18 cellular contexts compared by ENCODE assay signal in the genomic region with DNA sequence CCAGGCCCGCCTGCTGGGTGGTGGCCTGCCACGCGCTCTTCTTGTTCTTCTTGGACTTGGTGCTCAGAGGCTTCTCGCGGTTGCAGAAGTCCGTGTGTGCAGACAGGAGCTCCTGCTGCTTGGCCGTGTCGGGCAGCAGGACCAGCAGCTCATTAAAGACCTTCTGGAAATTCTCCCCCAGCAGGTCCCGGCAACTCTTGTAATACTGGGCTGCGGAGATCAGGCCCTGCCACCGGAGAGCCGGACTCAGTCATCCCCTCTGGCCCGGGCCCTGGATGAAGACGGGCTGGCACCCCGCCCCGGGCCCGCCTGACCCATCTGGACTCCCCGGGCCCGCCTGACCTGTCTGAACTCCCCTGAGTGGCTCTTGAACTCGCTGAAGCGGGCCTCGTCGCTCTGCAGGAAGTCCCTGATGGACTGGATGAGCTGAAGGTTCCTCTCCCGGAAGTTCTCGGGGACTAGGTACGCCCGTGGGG. TPM values are rescaled to one million over a fixed set of nuclear protein-coding genes. Genes with fewer than 3 reads are reported as not detected.
A peak's percentile ranks its signal among the peaks of the same experiment; 100 is the strongest.
DNase-seq lines count a peak whose midpoint lies in the region; ATAC-seq, FAIRE-seq and TF ChIP-seq lines count a peak whose summit lies in the region.
"Had no signal": no experiment of that assay in that cellular context is flagged by ENCODE, and none has a peak within 500 bp of the region (broad histone marks: within the 10 kb centered on the region; RNA-seq: fewer than 3 reads in every experiment).

No MANE protein-coding gene starts in this region.

- TSS peak; percentile 63 for BruUV-seq in GM12878 (replicated peaks; lab: Mats Ljungman, UMichigan)

- POLR2A ChIA-PET in GM12878 (lab: Charles Lee) = no interaction called here

- no peak overlapping the region for H3K4me3 Mint-ChIP-seq in HFFc6
- no peak overlapping the region for H3K4me3 Mint-ChIP-seq in natural killer cell
- H3K4me3 Mint-ChIP-seq: B cell; CD4-positive, CD25-positive, alpha-beta regulatory T cell had no signal

- intact Hi-C loops in GM12878 (cut with micrococcal nuclease; ENCODE audit: unreplicated experiment) = no loop called here
- intact Hi-C loops in natural killer cell (cut with micrococcal nuclease) = no loop called here

- TF ChIP-seq CTCF in HFFc6 (IDR thresholded peaks at IDR 0.05) (no peak), GM12878 (IDR thresholded peaks at IDR 0.05 in 2 of 3, conservative IDR thresholded peaks at IDR 0.05 in 1 of 3; ENCODE audit: control insufficient read depth in 2 of 3, extremely low read depth in 1 of 3, insufficient read depth in 1 of 3, low read depth in 3 of 3, low read length in 3 of 3) (no peak), fibroblast of lung (conservative IDR thresholded peaks at IDR 0.05 in 1 of 2, IDR thresholded peaks at IDR 0.05 in 1 of 2; ENCODE audit: low read depth in 1 of 2, low read length in 2 of 2) (no peak), natural killer cell (IDR thresholded peaks at IDR 0.05) (no peak)

- H4K20me1 ChIP-seq in GM12878 (ENCODE audit: control insufficient read depth, insufficient read depth) = peaks cover 3% of the 10 kb centered on the region
- H4K20me1 ChIP-seq in fibroblast of lung (ENCODE audit: control insufficient read depth, extremely low read depth, insufficient read depth, low read length) = no peaks in the 10 kb centered on the region

- H3K4me3 ChIP-seq in GM12878 = no peak overlapping the region
- no peak overlapping the region for H3K4me3 ChIP-seq in fibroblast of lung (replicated peaks in 1 of 4; ENCODE audit: control extremely low read depth in 1 of 4, insufficient read depth in 1 of 4, low read depth in 3 of 4, low read length in 4 of 4)
- H3K4me3 ChIP-seq in urinary bladder (ENCODE audit: low read depth, low read length) = no peak overlapping the region
- H3K4me3 ChIP-seq: SJSA1 had no signal

- H3K4me1 ChIP-seq in GM12878 (ENCODE audit: control insufficient read depth, insufficient read depth, low read length) (peaks cover 4% of the 10 kb centered on the region), fibroblast of lung (ENCODE audit: control insufficient read depth, extremely low read depth, insufficient read depth, low read length) (peaks cover 8% of the 10 kb centered on the region), urinary bladder (ENCODE audit: insufficient read depth) (no peaks in the 10 kb centered on the region)

- H3K36me3 Mint-ChIP-seq in HFFc6 (ENCODE audit: low read depth) (peaks cover 10% of the 10 kb centered on the region; the same call in 1 of the 2 replicates), natural killer cell (no peaks in the 10 kb centered on the region)
- H3K36me3 Mint-ChIP-seq in activated naive CD4-positive, alpha-beta T cell treated with anti-CD3 and anti-CD28 coated beads, Interleukin-2, amount 50 U/mL, for 72 hours = peaks cover 0 to 6% of the 10 kb centered on the region in 2 donors

- no peak for FAIRE-seq in GM12878 (lab: Jason Lieb, UNC)

- no peak for TF ChIP-seq RAD21 in GM12878 (IDR thresholded peaks at IDR 0.05; ENCODE audit: insufficient read depth, low read depth, low read length)

- H3K4me2 ChIP-seq in GM12878 (ENCODE audit: control insufficient read depth, insufficient read depth) (no peak overlapping the region), fibroblast of lung (ENCODE audit: extremely low read depth, insufficient read depth, low read length) (no peak overlapping the region)

- H3K9ac ChIP-seq in GM12878 (ENCODE audit: control insufficient read depth, insufficient read depth, low read length) (no peak overlapping the region), fibroblast of lung (ENCODE audit: insufficient read depth, low read length) (no peak overlapping the region)

- H3K36me3 ChIP-seq in GM12878 (ENCODE audit: control insufficient read depth in 2 of 2, insufficient read depth in 2 of 2, low read length in 1 of 2) (peaks cover 3 to 44% of the 10 kb centered on the region in 2 experiments), fibroblast of lung (ENCODE audit: control insufficient read depth, insufficient read depth, low read length) (peaks cover 41% of the 10 kb centered on the region), urinary bladder (ENCODE audit: insufficient read depth) (peaks cover 11% of the 10 kb centered on the region)

- RAD21 ChIA-PET in GM12878 (lab: Charles Lee; ENCODE audit: unreplicated experiment) = interaction anchor here (1.0 kb wide), 1 partner anchor 14 kb away, joined by 3 read pairs; the partner anchor contains the start of gene GFER

- H3K4me1 Mint-ChIP-seq in HFFc6 (ENCODE audit: low read depth) (peaks cover 14% of the 10 kb centered on the region; the same call in 1 of the 2 replicates), natural killer cell (peaks cover 0 to 9% of the 10 kb centered on the region in 2 donors)

- no peaks in the 10 kb centered on the region for H3K27me3 ChIP-seq in GM12878 (replicated peaks in 1 of 2; ENCODE audit: control insufficient read depth in 2 of 2, insufficient read depth in 2 of 2, low read length in 1 of 2)
- H3K27me3 ChIP-seq in fibroblast of lung (ENCODE audit: control insufficient read depth, insufficient read depth, low read length) = no peaks in the 10 kb centered on the region
- H3K27me3 ChIP-seq: SJSA1 had no signal

- peak overlapping the region; percentile 43; the same call in 1 of the 2 replicates for H3K27ac Mint-ChIP-seq in HFFc6
- H3K27ac Mint-ChIP-seq in activated naive CD4-positive, alpha-beta T cell treated with anti-CD3 and anti-CD28 coated beads, Interleukin-2, amount 50 U/mL, for 72 hours = no peak overlapping the region
- no peak overlapping the region for H3K27ac Mint-ChIP-seq in natural killer cell
- H3K27ac Mint-ChIP-seq: B cell had no signal

- H2AFZ ChIP-seq in GM12878 (ENCODE audit: control insufficient read depth, low read depth, low read length) (no peak overlapping the region), fibroblast of lung (ENCODE audit: low read length) (no peak overlapping the region)

- no peak overlapping the region for H3K27ac ChIP-seq in GM12878 (ENCODE audit: control insufficient read depth, insufficient read depth)
- peak overlapping the region; percentile 26 for H3K27ac ChIP-seq in fibroblast of lung (ENCODE audit: insufficient read depth, low read length)
- H3K27ac ChIP-seq in urinary bladder (ENCODE audit: low read depth) = peak overlapping the region; percentile 26
- H3K27ac ChIP-seq: SJSA1 had no signal

- SMC1A ChIA-PET in GM12878 (lab: Charles Lee; ENCODE audit: uncharacterized antibody, unreplicated experiment) = no interaction called here

- H3K79me2 ChIP-seq in GM12878 (ENCODE audit: control insufficient read depth, insufficient read depth, low read length) = no peaks in the 10 kb centered on the region; the same call in 1 of the 2 replicates
- H3K79me2 ChIP-seq in fibroblast of lung (ENCODE audit: control insufficient read depth, insufficient read depth, low read length) = peaks cover 9% of the 10 kb centered on the region

- no peak for ATAC-seq in GM12878
- ATAC-seq in activated naive CD4-positive, alpha-beta T cell treated with anti-CD3 and anti-CD28 coated beads, Interleukin-2, amount 50 U/mL, for 72 hours = no peak
- no peak for ATAC-seq in natural killer cell

- TF ChIP-seq POLR2A in GM12878 (IDR thresholded peaks at IDR 0.05; ENCODE audit: low read depth, low read length) = no peak

- H3K9me3 ChIP-seq in GM12878 (replicated peaks; ENCODE audit: control insufficient read depth, insufficient read depth, low read length) (no peaks in the 10 kb centered on the region), fibroblast of lung (ENCODE audit: control insufficient read depth, insufficient read depth, low read depth, low read length) (no peaks in the 10 kb centered on the region)
- H3K9me3 ChIP-seq: SJSA1 had no signal

- H3K27me3 Mint-ChIP-seq in HFFc6 (ENCODE audit: insufficient read depth) (no peaks in the 10 kb centered on the region), natural killer cell (ENCODE audit: low read depth in 2 of 2) (no peaks in the 10 kb centered on the region)
- H3K27me3 Mint-ChIP-seq: B cell had no signal

- no peaks in the 10 kb centered on the region for H3K9me3 Mint-ChIP-seq in HFFc6
- H3K9me3 Mint-ChIP-seq in activated naive CD4-positive, alpha-beta T cell treated with anti-CD3 and anti-CD28 coated beads, Interleukin-2, amount 50 U/mL, for 72 hours = no peaks in the 10 kb centered on the region
- no peaks in the 10 kb centered on the region for H3K9me3 Mint-ChIP-seq in natural killer cell
- H3K9me3 Mint-ChIP-seq: CD4-positive, CD25-positive, alpha-beta regulatory T cell had no signal

- TF ChIP-seq EP300 in GM12878 (IDR thresholded peaks at IDR 0.05; ENCODE audit: borderline replicate concordance in 1 of 2, control insufficient read depth in 1 of 2, low read depth in 2 of 2, low read length in 2 of 2) = no peak

- CTCF ChIA-PET in GM12878 (lab: Yijun Ruan, JAX) = no interaction called here

- 91% methylated on average over 26 of the region's 27 CpGs for WGBS in GM12878 (ENCODE audit: insufficient coverage, insufficient replicate concordance, low lambda C conversion rate, missing lambda C conversion rate)
- WGBS in urinary bladder = 84% methylated on average over 27 of the region's 27 CpGs

- DNase-seq in HFFc6 (no peak), GM12878 (ENCODE audit: low read depth, low spot score) (no peak), fibroblast of lung (ENCODE audit: low read depth in 2 of 2) (no peak), anterior cingulate cortex (lab: John Stamatoyannopoulos, UW) (no peak), natural killer cell (no peak)
- no peak for DNase-seq in activated naive CD4-positive, alpha-beta T cell treated with anti-CD3 and anti-CD28 coated beads, Interleukin-2, amount 50 U/mL, for 72 hours (ENCODE audit: low spot score in 2 of 2)
- DNase-seq: CD4-positive, CD25-positive, alpha-beta regulatory T cell; DMS53; KG1; NCI-H1436 treated with DMSO at 0.1 percent for 48 hours; NCI-H2029 treated with DMSO at 0.1 percent for 48 hours; NCI-H2171 treated with DMSO at 0.1 percent for 48 hours; NCI-H748 treated with DMSO at 0.1 percent for 48 hours had no signal

- in situ Hi-C loops in GM12878 (cut with MboI) = no loop called here

RNA-seq across cellular contexts. Expression of gene SYNGR3, which starts 8.6 kb away (rescaled TPM):
- 1 to 10 TPM in 5 of 6 experiments, under 1 TPM in 1; 0.96 to 1.4 (median 1.2) TPM for total RNA-seq in HFFc6 (2021; fragmentation: NEBNext Ultra II Directional; extraction: Animal tissue kit (Norgen Biotek cat#: 25700))
- 4.2 and 4.8 TPM in 2 replicates for total RNA-seq in GM12878 (2013; cell fraction: nucleolus; rRNA removed)
- total RNA-seq in GM12878 (2014; rRNA removed) (14.8 and 18.1 TPM in 2 replicates), GM12878 (2014; rRNA removed; fragmentation: Illumina TruSeq; extraction: Trizol) (5.9 and 6.0 TPM in 2 replicates), GM12878 (2021) (14.1 and 16.4 TPM in 2 replicates), fibroblast of lung (1.5 and 1.8 TPM in 2 replicates), urinary bladder (2.0 TPM), natural killer cell (10 to 100 TPM; 10.3 to 19.3 (median 19.1) TPM)
- 5.6 TPM for polyA plus RNA-seq in GM12878 (2011; ENCODE audit: low read depth)
- polyA plus RNA-seq in GM12878 (2011; rRNA removed) (7.4 and 10.5 TPM in 2 replicates), GM12878 (2014; fragmentation: Illumina TruSeq; extraction: Trizol) (3.4 and 7.2 TPM in 2 replicates), GM12878 (2014; fragmentation: Nextera tagmentation; extraction: Ambion mirVana) (1 to 10 TPM; 1.2 to 2.0 TPM), GM12878 (2014; rRNA removed) (13.8 and 13.9 TPM in 2 replicates), GM12878 (2016; fragmentation: Nextera tagmentation; extraction: Ambion mirVana) (1 to 10 TPM; 3.5 to 5.6 TPM), fibroblast of lung (1.8 and 6.0 TPM in 2 replicates), urinary bladder (1.8 TPM)
- polyA plus RNA-seq in GM12878 (2011; cell fraction: cytosol; rRNA removed) = 12.2 and 16.5 TPM in 2 replicates
- 33.9 and 40.8 TPM in 2 replicates for polyA plus RNA-seq in GM12878 (2011; cell fraction: nucleus; rRNA removed)
- polyA plus RNA-seq in GM12878 (2012) = 11.9 and 13.4 TPM in 2 replicates
- polyA minus RNA-seq in GM12878 (2011; rRNA and poly(A)+ RNA removed) = 6.7 and 10.8 TPM in 2 replicates
- polyA minus RNA-seq in GM12878 (2011; cell fraction: cytosol; rRNA and poly(A)+ RNA removed) = 4.5 and 4.8 TPM in 2 replicates
- polyA minus RNA-seq in GM12878 (2011; cell fraction: nucleus; rRNA and poly(A)+ RNA removed) = 5.8 and 8.3 TPM in 2 replicates
- 3.8 and 9.7 TPM in 2 replicates for polyA plus RNA-seq in fibroblast of lung (2012)
- 0.79 and 13.0 TPM in 2 replicates for polyA minus RNA-seq in fibroblast of lung (ENCODE audit: low replicate concordance)
- total RNA-seq in activated naive CD4-positive, alpha-beta T cell treated with anti-CD3 and anti-CD28 coated beads, Interleukin-2, amount 50 U/mL, for 72 hours = 1 to 10 TPM; 2.0 to 9.0 TPM

RNA-seq across cellular contexts. Expression of gene ZNF598, which starts 11.2 kb away (rescaled TPM):
- total RNA-seq in HFFc6 (2021; fragmentation: NEBNext Ultra II Directional; extraction: Animal tissue kit (Norgen Biotek cat#: 25700)) = 10 to 100 TPM; 37.1 to 48.1 (median 40.7) TPM
- 23.8 and 28.6 TPM in 2 replicates for total RNA-seq in GM12878 (2013; cell fraction: nucleolus; rRNA removed)
- total RNA-seq in GM12878 (2014; rRNA removed) (14.7 and 20.6 TPM in 2 replicates), GM12878 (2014; rRNA removed; fragmentation: Illumina TruSeq; extraction: Trizol) (11.0 and 14.4 TPM in 2 replicates), GM12878 (2021) (71.3 and 74.0 TPM in 2 replicates), fibroblast of lung (10.8 and 18.8 TPM in 2 replicates), urinary bladder (6.3 TPM), natural killer cell (10 to 100 TPM; 56.1 to 71.6 (median 58.2) TPM)
- 5.9 TPM for polyA plus RNA-seq in GM12878 (2011; ENCODE audit: low read depth)
- polyA plus RNA-seq in GM12878 (2011; rRNA removed) (4.7 and 12.7 TPM in 2 replicates), GM12878 (2014; fragmentation: Illumina TruSeq; extraction: Trizol) (5.8 and 14.4 TPM in 2 replicates), GM12878 (2014; fragmentation: Nextera tagmentation; extraction: Ambion mirVana) (under 1 TPM; 0.08 to 0.84 TPM), GM12878 (2014; rRNA removed) (53.8 and 70.0 TPM in 2 replicates), GM12878 (2016; fragmentation: Nextera tagmentation; extraction: Ambion mirVana) (10 to 100 TPM in 1 of 2 experiments, 1 to 10 TPM in 1; 8.0 to 19.4 TPM), fibroblast of lung (11.6 and 18.7 TPM in 2 replicates), urinary bladder (38.4 TPM)
- 26.7 and 35.4 TPM in 2 replicates for polyA plus RNA-seq in GM12878 (2011; cell fraction: cytosol; rRNA removed)
- 102 and 139 TPM in 2 replicates for polyA plus RNA-seq in GM12878 (2011; cell fraction: nucleus; rRNA removed)
- polyA plus RNA-seq in GM12878 (2012) = 21.2 and 28.2 TPM in 2 replicates
- 8.7 and 17.7 TPM in 2 replicates for polyA minus RNA-seq in GM12878 (2011; rRNA and poly(A)+ RNA removed)
- polyA minus RNA-seq in GM12878 (2011; cell fraction: cytosol; rRNA and poly(A)+ RNA removed) = 19.8 and 21.5 TPM in 2 replicates
- 12.5 and 23.1 TPM in 2 replicates for polyA minus RNA-seq in GM12878 (2011; cell fraction: nucleus; rRNA and poly(A)+ RNA removed)
- polyA plus RNA-seq in fibroblast of lung (2012) = 19.6 and 29.9 TPM in 2 replicates
- 14.7 and 15.9 TPM in 2 replicates for polyA minus RNA-seq in fibroblast of lung (ENCODE audit: low replicate concordance)
- 10 to 100 TPM; 72.2 to 87.9 TPM for total RNA-seq in activated naive CD4-positive, alpha-beta T cell treated with anti-CD3 and anti-CD28 coated beads, Interleukin-2, amount 50 U/mL, for 72 hours

RNA-seq across cellular contexts. Expression of gene GFER, which starts 14.4 kb away (rescaled TPM):
- 10 to 100 TPM; 28.8 to 45.5 (median 40.2) TPM for total RNA-seq in HFFc6 (2021; fragmentation: NEBNext Ultra II Directional; extraction: Animal tissue kit (Norgen Biotek cat#: 25700))
- total RNA-seq in GM12878 (2013; cell fraction: nucleolus; rRNA removed) = 8.2 and 9.5 TPM in 2 replicates
- total RNA-seq in GM12878 (2014; rRNA removed) = 36.6 and 38.2 TPM in 2 replicates
- total RNA-seq in GM12878 (2014; rRNA removed; fragmentation: Illumina TruSeq; extraction: Trizol) = 19.8 and 20.7 TPM in 2 replicates
- 46.2 and 46.7 TPM in 2 replicates for total RNA-seq in GM12878 (2021)
- 7.5 TPM for polyA plus RNA-seq in GM12878 (2011; ENCODE audit: low read depth)
- 13.7 and 24.3 TPM in 2 replicates for polyA plus RNA-seq in GM12878 (2011; rRNA removed)
- polyA plus RNA-seq in GM12878 (2011; cell fraction: cytosol; rRNA removed) = 19.6 and 29.9 TPM in 2 replicates
- 22.6 and 24.0 TPM in 2 replicates for polyA plus RNA-seq in GM12878 (2011; cell fraction: nucleus; rRNA removed)
- polyA plus RNA-seq in GM12878 (2012) = 37.0 and 38.1 TPM in 2 replicates
- polyA plus RNA-seq in GM12878 (2014; fragmentation: Illumina TruSeq; extraction: Trizol) = 4.8 and 19.7 TPM in 2 replicates
- polyA plus RNA-seq in GM12878 (2014; fragmentation: Nextera tagmentation; extraction: Ambion mirVana) = 1 to 10 TPM; 2.4 to 9.2 TPM
- polyA plus RNA-seq in GM12878 (2014; rRNA removed) = 46.4 and 62.0 TPM in 2 replicates
- polyA plus RNA-seq in GM12878 (2016; fragmentation: Nextera tagmentation; extraction: Ambion mirVana) = 10 to 100 TPM; 55.8 to 57.7 TPM
- polyA minus RNA-seq in GM12878 (2011; rRNA and poly(A)+ RNA removed) = 6.9 and 9.4 TPM in 2 replicates
- polyA minus RNA-seq in GM12878 (2011; cell fraction: cytosol; rRNA and poly(A)+ RNA removed) = 13.5 and 13.9 TPM in 2 replicates
- polyA minus RNA-seq in GM12878 (2011; cell fraction: nucleus; rRNA and poly(A)+ RNA removed) = 11.5 and 12.6 TPM in 2 replicates
- total RNA-seq in fibroblast of lung = 13.1 and 13.2 TPM in 2 replicates
- polyA plus RNA-seq in fibroblast of lung = 7.5 and 12.5 TPM in 2 replicates
- polyA plus RNA-seq in fibroblast of lung (2012) = 28.9 and 58.5 TPM in 2 replicates
- polyA minus RNA-seq in fibroblast of lung (ENCODE audit: low replicate concordance) = 9.3 and 10.5 TPM in 2 replicates
- total RNA-seq in urinary bladder = 7.7 TPM
- 27.8 TPM for polyA plus RNA-seq in urinary bladder
- total RNA-seq in activated naive CD4-positive, alpha-beta T cell treated with anti-CD3 and anti-CD28 coated beads, Interleukin-2, amount 50 U/mL, for 72 hours = 10 to 100 TPM; 19.1 to 25.0 TPM
- 10 to 100 TPM; 23.8 to 29.5 (median 24.6) TPM for total RNA-seq in natural killer cell

RNA-seq across cellular contexts. Expression of gene NOXO1, which starts 17.1 kb away (rescaled TPM):
- under 1 TPM in 3 of 6 experiments, not detected in 3; 0.28 to 0.46 (median 0.45) TPM for total RNA-seq in HFFc6 (2021; fragmentation: NEBNext Ultra II Directional; extraction: Animal tissue kit (Norgen Biotek cat#: 25700))
- total RNA-seq in GM12878 (2013; cell fraction: nucleolus; rRNA removed) = 1.9 and 2.8 TPM in 2 replicates
- 0.33 and 0.34 TPM in 2 replicates for total RNA-seq in GM12878 (2014; rRNA removed)
- not detected in 2 replicates for total RNA-seq in GM12878 (2014; rRNA removed; fragmentation: Illumina TruSeq; extraction: Trizol)
- total RNA-seq in GM12878 (2021) = 0.26 and 0.40 TPM in 2 replicates
- polyA plus RNA-seq in GM12878 (2011; ENCODE audit: low read depth) = not detected
- 0.14 and 0.26 TPM in 2 replicates for polyA plus RNA-seq in GM12878 (2011; rRNA removed)
- 0.91 and 1.1 TPM in 2 replicates for polyA plus RNA-seq in GM12878 (2011; cell fraction: cytosol; rRNA removed)
- 5.9 and 6.2 TPM in 2 replicates for polyA plus RNA-seq in GM12878 (2011; cell fraction: nucleus; rRNA removed)
- 0.17 TPM in 1 of 2 replicates, not detected in the other for polyA plus RNA-seq in GM12878 (2012)
- polyA plus RNA-seq in GM12878 (2014; fragmentation: Illumina TruSeq; extraction: Trizol) = 0.09 TPM in 1 of 2 replicates, not detected in the other
- not detected for polyA plus RNA-seq in GM12878 (2014; fragmentation: Nextera tagmentation; extraction: Ambion mirVana)
- polyA plus RNA-seq in GM12878 (2014; rRNA removed) = 0.46 and 0.76 TPM in 2 replicates
- under 1 TPM in 1 of 2 experiments, not detected in 1; 0.14 TPM for polyA plus RNA-seq in GM12878 (2016; fragmentation: Nextera tagmentation; extraction: Ambion mirVana)
- polyA minus RNA-seq in GM12878 (2011; rRNA and poly(A)+ RNA removed) = 0.67 TPM in 1 of 2 replicates, not detected in the other
- polyA minus RNA-seq in GM12878 (2011; cell fraction: cytosol; rRNA and poly(A)+ RNA removed) = not detected in 2 replicates
- polyA minus RNA-seq in GM12878 (2011; cell fraction: nucleus; rRNA and poly(A)+ RNA removed) = 0.77 and 1.5 TPM in 2 replicates
- under 0.01 TPM in 1 of 2 replicates, not detected in the other for total RNA-seq in fibroblast of lung
- polyA plus RNA-seq in fibroblast of lung = 0.03 TPM in 2 replicates
- polyA plus RNA-seq in fibroblast of lung (2012) = 0.12 TPM in 1 of 2 replicates, not detected in the other
- polyA minus RNA-seq in fibroblast of lung (ENCODE audit: low replicate concordance) = not detected in 2 replicates
- not detected for total RNA-seq in urinary bladder
- 0.16 TPM for polyA plus RNA-seq in urinary bladder
- not detected for total RNA-seq in activated naive CD4-positive, alpha-beta T cell treated with anti-CD3 and anti-CD28 coated beads, Interleukin-2, amount 50 U/mL, for 72 hours
- not detected for total RNA-seq in natural killer cell
- total RNA-seq: M059J had no signal
- polyA plus RNA-seq: AG04450 had no signal

RNA-seq across cellular contexts. Expression of gene NPW, which starts 21.2 kb away (rescaled TPM):
- total RNA-seq in HFFc6 (2021; fragmentation: NEBNext Ultra II Directional; extraction: Animal tissue kit (Norgen Biotek cat#: 25700)) = 1 to 10 TPM in 4 of 6 experiments, under 1 TPM in 2; 0.57 to 2.1 (median 1.4) TPM
- not detected in 2 replicates for total RNA-seq in GM12878 (2013; cell fraction: nucleolus; rRNA removed)
- total RNA-seq in GM12878 (2014; rRNA removed) = 0.23 and 0.33 TPM in 2 replicates
- 0.67 TPM in 1 of 2 replicates, not detected in the other for total RNA-seq in GM12878 (2014; rRNA removed; fragmentation: Illumina TruSeq; extraction: Trizol)
- 0.85 and 1.3 TPM in 2 replicates for total RNA-seq in GM12878 (2021)
- polyA plus RNA-seq in GM12878 (2011; ENCODE audit: low read depth) = not detected
- polyA plus RNA-seq in GM12878 (2011; rRNA removed) = not detected in 2 replicates
- polyA plus RNA-seq in GM12878 (2011; cell fraction: cytosol; rRNA removed) = 0.10 TPM in 1 of 2 replicates, not detected in the other
- 0.21 and 0.67 TPM in 2 replicates for polyA plus RNA-seq in GM12878 (2011; cell fraction: nucleus; rRNA removed)
- 0.16 and 0.22 TPM in 2 replicates for polyA plus RNA-seq in GM12878 (2012)
- polyA plus RNA-seq in GM12878 (2014; fragmentation: Illumina TruSeq; extraction: Trizol) = not detected in 2 replicates
- not detected for polyA plus RNA-seq in GM12878 (2014; fragmentation: Nextera tagmentation; extraction: Ambion mirVana)
- 0.24 TPM in 1 of 2 replicates, not detected in the other for polyA plus RNA-seq in GM12878 (2014; rRNA removed)
- 1 to 10 TPM; 1.4 to 2.5 TPM for polyA plus RNA-seq in GM12878 (2016; fragmentation: Nextera tagmentation; extraction: Ambion mirVana)
- polyA minus RNA-seq in GM12878 (2011; rRNA and poly(A)+ RNA removed) = not detected in 2 replicates
- polyA minus RNA-seq in GM12878 (2011; cell fraction: cytosol; rRNA and poly(A)+ RNA removed) = not detected in 2 replicates
- not detected in 2 replicates for polyA minus RNA-seq in GM12878 (2011; cell fraction: nucleus; rRNA and poly(A)+ RNA removed)
- total RNA-seq in fibroblast of lung = 0.26 and 0.99 TPM in 2 replicates
- 0.06 and 0.20 TPM in 2 replicates for polyA plus RNA-seq in fibroblast of lung
- 0.58 and 1.3 TPM in 2 replicates for polyA plus RNA-seq in fibroblast of lung (2012)
- polyA minus RNA-seq in fibroblast of lung (ENCODE audit: low replicate concordance) = not detected in 2 replicates
- total RNA-seq in urinary bladder = not detected
- 0.08 TPM for polyA plus RNA-seq in urinary bladder
- total RNA-seq in activated naive CD4-positive, alpha-beta T cell treated with anti-CD3 and anti-CD28 coated beads, Interleukin-2, amount 50 U/mL, for 72 hours = 1 to 10 TPM in 1 of 2 donors, under 1 TPM in 1; 0.61 to 4.6 TPM
- under 1 TPM in 1 of 3 donors, not detected in 2; 0.80 TPM for total RNA-seq in natural killer cell
- total RNA-seq: CD4-positive, CD25-positive, alpha-beta regulatory T cell; SJSA1 had no signal
- polyA plus RNA-seq: CD4-positive, CD25-positive, alpha-beta regulatory T cell had no signal
